16 cellular contexts compared by ENCODE assay signal in the genomic region with DNA sequence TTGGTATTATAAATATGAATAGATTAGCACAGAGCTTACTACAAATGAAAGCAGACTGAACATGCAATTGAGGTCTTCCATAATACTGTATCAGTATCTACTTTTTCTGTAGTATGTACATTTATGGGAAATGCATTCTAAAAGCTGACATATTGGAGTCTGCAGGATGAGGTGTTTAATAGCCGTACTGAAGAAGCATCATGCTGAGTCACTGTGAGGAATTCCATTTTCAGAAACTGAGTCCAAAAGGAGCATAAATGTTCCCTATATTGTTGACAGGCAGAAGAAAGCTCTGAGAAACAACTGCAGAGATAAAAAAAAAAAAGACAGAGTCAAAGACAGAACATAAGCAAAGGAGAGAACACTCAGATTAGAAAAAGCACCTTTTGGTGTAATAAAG.
"Had no signal": no experiment of that assay in that cellular context is flagged by ENCODE, and none has a peak within 500 bp of the region (broad histone marks: within the 10 kb centered on the region; RNA-seq: fewer than 3 reads in every experiment).

No MANE protein-coding gene starts in this region.

- H3K36me3 Mint-ChIP-seq: activated naive CD8-positive, alpha-beta T cell treated with anti-CD3 and anti-CD28 coated beads, Interleukin-2, amount 10 ng/mL, durations not matched to agents 7 days and 5 days; immature natural killer cell; naive thymus-derived CD4-positive, alpha-beta T cell; stimulated activated effector memory CD8-positive, alpha-beta T cell treated with anti-CD3 and anti-CD28 coated beads, Interleukin-12 subunit alpha, Interleukin-12 subunit beta, amount 100 ng/mL, for 72 hours had no signal

- ATAC-seq: activated CD8-positive, alpha-beta T cell treated with anti-CD3 and anti-CD28 coated beads, Interleukin-2, amount 10 ng/mL, durations not matched to agents 7 days and 5 days; naive thymus-derived CD4-positive, alpha-beta T cell; stimulated activated effector memory CD8-positive, alpha-beta T cell treated with anti-CD3 and anti-CD28 coated beads, Interleukin-12 subunit alpha, Interleukin-12 subunit beta, amount 100 ng/mL, for 72 hours had no signal

- H3K27me3 Mint-ChIP-seq: activated naive CD8-positive, alpha-beta T cell treated with anti-CD3 and anti-CD28 coated beads, Interleukin-2, amount 10 ng/mL, durations not matched to agents 7 days and 5 days; naive thymus-derived CD4-positive, alpha-beta T cell had no signal

- DNase-seq: activated CD4-positive, alpha-beta T cell treated with anti-CD3 and anti-CD28 coated beads for 48 hours; activated CD8-positive, alpha-beta memory T cell treated with anti-CD3 and anti-CD28 coated beads, Interleukin-2, amount 50 U/mL, for 48 hours; activated CD8-positive, alpha-beta T cell treated with anti-CD3 and anti-CD28 coated beads, Interleukin-2, amount 10 ng/mL, durations not matched to agents 7 days and 5 days; activated naive CD8-positive, alpha-beta T cell treated with anti-CD3 and anti-CD28 coated beads, Interleukin-2, amount 10 ng/mL, durations not matched to agents 7 days and 5 days; effector CD8-positive, alpha-beta T cell; glutamatergic neuron; immature natural killer cell; naive thymus-derived CD4-positive, alpha-beta T cell; posterior cingulate gyrus; WERI-Rb-1 had no signal

- H3K4me1 ChIP-seq: tibial nerve, vagina had no signal

- H3K4me3 Mint-ChIP-seq: activated CD8-positive, alpha-beta T cell treated with anti-CD3 and anti-CD28 coated beads, Interleukin-2, amount 10 ng/mL, durations not matched to agents 7 days and 5 days; activated naive CD8-positive, alpha-beta T cell treated with anti-CD3 and anti-CD28 coated beads, Interleukin-2, amount 10 ng/mL, durations not matched to agents 7 days and 5 days; immature natural killer cell; naive thymus-derived CD4-positive, alpha-beta T cell; stimulated activated effector memory CD8-positive, alpha-beta T cell treated with anti-CD3 and anti-CD28 coated beads, Interleukin-12 subunit alpha, Interleukin-12 subunit beta, amount 100 ng/mL, for 72 hours had no signal

- H3K27ac ChIP-seq: ascending aorta, coronary artery, neutrophil, tibial nerve, vagina, WERI-Rb-1 had no signal

- H3K27me3 ChIP-seq: ascending aorta, neutrophil, tibial nerve, vagina had no signal

- H3K36me3 ChIP-seq: ascending aorta, neutrophil, tibial nerve, vagina, WERI-Rb-1 had no signal

- H3K9me3 ChIP-seq: neutrophil, vagina had no signal

- H3K4me1 Mint-ChIP-seq: activated naive CD8-positive, alpha-beta T cell treated with anti-CD3 and anti-CD28 coated beads, Interleukin-2, amount 10 ng/mL, durations not matched to agents 7 days and 5 days; immature natural killer cell; naive thymus-derived CD4-positive, alpha-beta T cell; stimulated activated effector memory CD8-positive, alpha-beta T cell treated with anti-CD3 and anti-CD28 coated beads, Interleukin-12 subunit alpha, Interleukin-12 subunit beta, amount 100 ng/mL, for 72 hours had no signal

- H3K4me3 ChIP-seq: ascending aorta, coronary artery, tibial nerve, vagina had no signal

- H3K27ac Mint-ChIP-seq: activated CD8-positive, alpha-beta T cell treated with anti-CD3 and anti-CD28 coated beads, Interleukin-2, amount 10 ng/mL, durations not matched to agents 7 days and 5 days; activated naive CD8-positive, alpha-beta T cell treated with anti-CD3 and anti-CD28 coated beads, Interleukin-2, amount 10 ng/mL, durations not matched to agents 7 days and 5 days; immature natural killer cell; naive thymus-derived CD4-positive, alpha-beta T cell; stimulated activated effector memory CD8-positive, alpha-beta T cell treated with anti-CD3 and anti-CD28 coated beads, Interleukin-12 subunit alpha, Interleukin-12 subunit beta, amount 100 ng/mL, for 72 hours had no signal
